Comparison of ENCODE assay signal across 11 cellular contexts in genomic region chr7:92598310-92598981, GRCh38. TPM values are rescaled to one million over a fixed set of nuclear protein-coding genes. Genes with fewer than 3 reads are reported as not detected.
DNase-seq lines count a peak whose midpoint lies in the region; ATAC-seq, FAIRE-seq and TF ChIP-seq lines count a peak whose summit lies in the region.
"Had no signal": no experiment of that assay in that cellular context is flagged by ENCODE, and none has a peak within 500 bp of the region (broad histone marks: within the 10 kb centered on the region; RNA-seq: fewer than 3 reads in every experiment).

No MANE protein-coding gene starts in this region.

- no peaks in the 10 kb centered on the region for H3K9me3 ChIP-seq in GM12878 (replicated peaks; ENCODE audit: control insufficient read depth, insufficient read depth, low read length)

- TF ChIP-seq RAD21 in GM12878 (IDR thresholded peaks at IDR 0.05; ENCODE audit: insufficient read depth, low read depth, low read length): no peak

- POLR2A ChIA-PET in GM12878 (lab: Charles Lee): interaction anchor here (0.7 kb wide), 1 partner anchor 19 kb away, joined by 3 read pairs; no protein-coding TSS in a partner anchor

- no peak overlapping the region for H3K27ac ChIP-seq in GM12878 (ENCODE audit: control insufficient read depth, insufficient read depth)
- H3K27ac ChIP-seq: hepatocyte had no signal

- no peak overlapping the region for H3K4me2 ChIP-seq in GM12878 (ENCODE audit: control insufficient read depth, insufficient read depth)
- H3K4me2 ChIP-seq: hepatocyte had no signal

- 5% methylated on average over 1 of the region's 1 CpG for WGBS in GM12878 (ENCODE audit: insufficient coverage, insufficient replicate concordance, low lambda C conversion rate, missing lambda C conversion rate)

- TF ChIP-seq EP300 in GM12878 (IDR thresholded peaks at IDR 0.05; ENCODE audit: borderline replicate concordance in 1 of 2, control insufficient read depth in 1 of 2, low read depth in 2 of 2, low read length in 2 of 2): no peak

- H3K4me1 ChIP-seq in GM12878 (ENCODE audit: control insufficient read depth, insufficient read depth, low read length): no peaks in the 10 kb centered on the region

- in situ Hi-C loops in GM12878 (cut with MboI): loop anchor here (10.0 kb wide), 1 partner anchor 626 kb away; the partner anchor contains the start of gene HEPACAM2

- RAD21 ChIA-PET in GM12878 (lab: Charles Lee; ENCODE audit: unreplicated experiment): interaction anchor here (1.4 kb wide), 1 partner anchor 11 kb away, joined by 4 read pairs; no protein-coding TSS in a partner anchor

- intact Hi-C loops in GM12878 (cut with micrococcal nuclease; ENCODE audit: unreplicated experiment): loop anchor here (10.0 kb wide), 1 partner anchor 636 kb away; the partner anchor contains the start of gene VPS50

- ATAC-seq in GM18858 (IDR thresholded peaks at IDR 0.05; ENCODE audit: unreplicated experiment) (peak; percentile 64), GM21381 (IDR thresholded peaks at IDR 0.05; ENCODE audit: unreplicated experiment) (peak; percentile 80), HG03064 (IDR thresholded peaks at IDR 0.05; ENCODE audit: low read depth, unreplicated experiment) (peak; percentile 69), GM12878 (peak; percentile 76)

- H3K27me3 ChIP-seq in GM12878 (replicated peaks in 1 of 2; ENCODE audit: control insufficient read depth in 2 of 2, insufficient read depth in 2 of 2, low read length in 1 of 2): no peaks in the 10 kb centered on the region
- H3K27me3 ChIP-seq: hepatocyte had no signal

- no peak for DNase-seq in GM12878 (ENCODE audit: low read depth, low spot score)
- DNase-seq in stimulated activated CD8-positive, alpha-beta memory T cell treated with anti-CD3 and anti-CD28 coated beads, Interleukin-4, amount 100 ng/mL, for 48 hours: no peak
- no peak for DNase-seq in NCI-H1930 (lab: John Stamatoyannopoulos, UW)
- DNase-seq in NCI-H2196 (lab: John Stamatoyannopoulos, UW; ENCODE audit: unreplicated experiment): no peak
- DNase-seq in superior temporal gyrus (ENCODE audit: extremely low spot score): no peak
- DNase-seq: activated gamma-delta T cell had no signal

- H3K4me3 ChIP-seq in GM12878: no peak overlapping the region
- H3K4me3 ChIP-seq: hepatocyte had no signal

- SMC1A ChIA-PET in GM12878 (lab: Charles Lee; ENCODE audit: uncharacterized antibody, unreplicated experiment): interaction anchor here (0.8 to 1.5 kb wide), 3 partner anchors 40 to 70 kb away, joined by 3 read pairs; partner anchors contain the start of gene RBM48

- H4K20me1 ChIP-seq in GM12878 (ENCODE audit: control insufficient read depth, insufficient read depth): no peaks in the 10 kb centered on the region

- H3K79me2 ChIP-seq in GM12878 (ENCODE audit: control insufficient read depth, insufficient read depth, low read length): no peaks in the 10 kb centered on the region
- H3K79me2 ChIP-seq: hepatocyte had no signal

- TF ChIP-seq POLR2A in GM12878 (IDR thresholded peaks at IDR 0.05; ENCODE audit: low read depth, low read length): no peak

- H3K36me3 ChIP-seq in GM12878 (ENCODE audit: control insufficient read depth in 2 of 2, insufficient read depth in 2 of 2, low read length in 1 of 2): no peaks in the 10 kb centered on the region

- no TSS peak for BruUV-seq in GM12878 (replicated peaks; lab: Mats Ljungman, UMichigan)

- no peak overlapping the region for H2AFZ ChIP-seq in GM12878 (ENCODE audit: control insufficient read depth, low read depth, low read length)
- H2AFZ ChIP-seq: hepatocyte had no signal

- CTCF ChIA-PET in GM12878 (lab: Yijun Ruan, JAX): interaction anchor here (0.5 to 1.1 kb wide), 3 partner anchors 8 to 140 kb away, joined by 3 to 4 read pairs (median 3); partner anchors contain the start of gene FAM133B

- H3K9ac ChIP-seq in GM12878 (ENCODE audit: control insufficient read depth, insufficient read depth, low read length): no peak overlapping the region

- FAIRE-seq in GM12878 (lab: Jason Lieb, UNC): no peak
- FAIRE-seq: endothelial cell of umbilical vein had no signal

- TF ChIP-seq CTCF in GM12878 (IDR thresholded peaks at IDR 0.05 in 2 of 3, conservative IDR thresholded peaks at IDR 0.05 in 1 of 3; ENCODE audit: control insufficient read depth in 2 of 3, extremely low read depth in 1 of 3, insufficient read depth in 1 of 3, low read depth in 3 of 3, low read length in 3 of 3): no peak

TF ChIP-seq in GM12878, 131 proteins besides CTCF, POLR2A, EP300 and RAD21:
- no peak for TF ChIP-seq ZBTB11 (CRISPR knock-in tag; IDR thresholded peaks at IDR 0.05)
- no peak for TF ChIP-seq PRDM15 (CRISPR knock-in tag; IDR thresholded peaks at IDR 0.05)
- TF ChIP-seq SPI1 (IDR thresholded peaks at IDR 0.05; ENCODE audit: borderline replicate concordance, insufficient read depth, low read depth, low read length): peak; percentile 51; the same call in 1 of the 2 replicates
- no peak for TF ChIP-seq CREB1 (IDR thresholded peaks at IDR 0.05; ENCODE audit: low read depth)

RNA-seq across cellular contexts. Expression of gene FAM133B, which starts 8.3 kb away (rescaled TPM):
- 91.6 and 101 TPM in 2 replicates for total RNA-seq in GM12878 (2013; cell fraction: nucleolus; rRNA removed)
- total RNA-seq in GM12878 (2014; rRNA removed) (19.9 and 27.6 TPM in 2 replicates), GM12878 (2014; rRNA removed; fragmentation: Illumina TruSeq; extraction: Trizol) (48.9 and 49.5 TPM in 2 replicates), GM12878 (2021) (20.8 and 23.7 TPM in 2 replicates)
- polyA plus RNA-seq in GM12878 (2011; ENCODE audit: low read depth): 16.0 TPM
- polyA plus RNA-seq in GM12878 (2011; rRNA removed) (47.1 and 68.8 TPM in 2 replicates), GM12878 (2014; fragmentation: Illumina TruSeq; extraction: Trizol) (40.0 and 52.8 TPM in 2 replicates), GM12878 (2014; fragmentation: Nextera tagmentation; extraction: Ambion mirVana) (10 to 100 TPM; 31.0 to 39.7 TPM), GM12878 (2014; rRNA removed) (18.6 and 21.3 TPM in 2 replicates), GM12878 (2016; fragmentation: Nextera tagmentation; extraction: Ambion mirVana) (10 to 100 TPM; 31.3 to 35.3 TPM)
- 13.2 and 14.5 TPM in 2 replicates for polyA plus RNA-seq in GM12878 (2011; cell fraction: cytosol; rRNA removed)
- polyA plus RNA-seq in GM12878 (2011; cell fraction: nucleus; rRNA removed): 27.8 and 36.4 TPM in 2 replicates
- 22.2 and 26.2 TPM in 2 replicates for polyA plus RNA-seq in GM12878 (2012)
- polyA minus RNA-seq in GM12878 (2011; rRNA and poly(A)+ RNA removed): 14.1 and 15.7 TPM in 2 replicates
- 5.5 and 11.7 TPM in 2 replicates for polyA minus RNA-seq in GM12878 (2011; cell fraction: cytosol; rRNA and poly(A)+ RNA removed)
- 19.2 and 37.0 TPM in 2 replicates for polyA minus RNA-seq in GM12878 (2011; cell fraction: nucleus; rRNA and poly(A)+ RNA removed)
